In the genomic region with DNA sequence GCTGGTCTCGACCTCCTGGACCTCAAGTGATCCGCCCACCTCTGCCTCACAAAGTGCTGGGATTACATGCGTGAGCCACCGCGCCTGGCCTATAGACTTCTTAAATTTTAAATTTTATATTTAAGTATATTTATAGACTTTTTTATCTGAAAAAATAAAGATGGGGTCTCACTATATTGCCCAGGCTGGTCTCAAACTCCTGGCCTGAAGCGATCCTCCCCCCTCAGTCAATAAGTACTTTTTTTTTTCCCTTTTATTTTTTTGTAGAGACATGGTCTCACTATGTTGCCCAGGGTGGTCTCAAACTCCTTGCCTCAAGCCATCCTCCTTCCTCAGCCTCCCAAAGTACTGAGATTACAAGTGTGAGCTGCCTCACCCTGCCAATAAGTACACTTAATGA, we compare ENCODE assay signal across 11 cellular contexts. TPM values are rescaled to one million over a fixed set of nuclear protein-coding genes. Genes with fewer than 3 reads are reported as not detected.
DNase-seq lines count a peak whose midpoint lies in the region; ATAC-seq and TF ChIP-seq lines count a peak whose summit lies in the region.
"Had no signal": no experiment of that assay in that cellular context is flagged by ENCODE, and none has a peak within 500 bp of the region (broad histone marks: within the 10 kb centered on the region; RNA-seq: fewer than 3 reads in every experiment).

No MANE protein-coding gene starts in this region.

- H3F3A ChIP-seq in SK-N-SH (replicated peaks; ENCODE audit: insufficient read depth), result peaks cover 35% of the 10 kb centered on the region

- H2AFZ ChIP-seq in SK-N-SH (ENCODE audit: low read depth), result no peak overlapping the region

- intact Hi-C loops in activated T-helper 1 cell treated with anti-CD3 and anti-CD28 coated beads, Interleukin-12 subunit alpha, Interleukin-12 subunit beta, Interleukin-2, Interleukin-4 antibody, amounts not matched to agents 30 ng/mL and 10 ng/mL and 1 ng/mL, durations not matched to agents 14 hours and 24 hours and 36 hours (cut with micrococcal nuclease), result no loop called here

- H3K4me1 Mint-ChIP-seq in activated T-helper 1 cell treated with anti-CD3 and anti-CD28 coated beads, Interleukin-12 subunit alpha, Interleukin-12 subunit beta, Interleukin-2, Interleukin-4 antibody, amounts not matched to agents 30 ng/mL and 10 ng/mL and 1 ng/mL, durations not matched to agents 14 hours and 24 hours and 36 hours (ENCODE audit: low read depth), result peaks cover 12% of the 10 kb centered on the region
- H3K4me1 Mint-ChIP-seq in stimulated activated effector memory CD8-positive, alpha-beta T cell treated with anti-CD3 and anti-CD28 coated beads, Interleukin-12 subunit alpha, Interleukin-12 subunit beta, amount 100 ng/mL, for 72 hours, result peaks cover 30% of the 10 kb centered on the region

- peak overlapping the region in 1 of 2 experiments; percentile 97; a peak in 2 of 4 replicates for H3K27ac ChIP-seq in SK-N-SH (ENCODE audit: low read depth in 2 of 2, low read length in 1 of 2)

- no peak for TF ChIP-seq EP300 in SK-N-SH (IDR thresholded peaks at IDR 0.05; ENCODE audit: borderline replicate concordance in 1 of 2, low read depth in 1 of 2, low read length in 1 of 2)

- no peaks in the 10 kb centered on the region for H4K20me1 ChIP-seq in SK-N-SH (ENCODE audit: insufficient read depth)

- over 99% methylated on average over 6 of the region's 6 CpGs for WGBS in SK-N-SH (ENCODE audit: low lambda C conversion rate)

- H3K27ac Mint-ChIP-seq in activated T-helper 1 cell treated with anti-CD3 and anti-CD28 coated beads, Interleukin-12 subunit alpha, Interleukin-12 subunit beta, Interleukin-2, Interleukin-4 antibody, amounts not matched to agents 30 ng/mL and 10 ng/mL and 1 ng/mL, durations not matched to agents 14 hours and 24 hours and 36 hours, result no peak overlapping the region
- peak overlapping the region; percentile 98 for H3K27ac Mint-ChIP-seq in stimulated activated effector memory CD8-positive, alpha-beta T cell treated with anti-CD3 and anti-CD28 coated beads, Interleukin-12 subunit alpha, Interleukin-12 subunit beta, amount 100 ng/mL, for 72 hours

- ATAC-seq in SK-N-SH treated with all-trans-retinoic acid at 6 μM for 48 hours (no peak), HG03521 (IDR thresholded peaks at IDR 0.05; ENCODE audit: unreplicated experiment) (no peak), GM18868 (IDR thresholded peaks at IDR 0.05; ENCODE audit: unreplicated experiment) (no peak)
- ATAC-seq in stimulated activated effector memory CD8-positive, alpha-beta T cell treated with anti-CD3 and anti-CD28 coated beads, Interleukin-12 subunit alpha, Interleukin-12 subunit beta, amount 100 ng/mL, for 72 hours, result no peak
- ATAC-seq: pancreas had no signal

- H3K4me3 ChIP-seq in SK-N-SH (ENCODE audit: low read depth in 2 of 2, low read length in 1 of 2), result no peak overlapping the region; a peak in 1 of 4 replicates
- H3K4me3 ChIP-seq in foreskin fibroblast (ENCODE audit: low read depth in 1 of 2, low read length in 2 of 2), result peak overlapping the region; percentile 91 to 98

- DNase-seq in SK-N-SH (no peak), foreskin fibroblast (no peak), NCI-H1105 (lab: John Stamatoyannopoulos, UW) (no peak)
- DNase-seq in activated T-helper 1 cell treated with anti-CD3 and anti-CD28 coated beads, Interleukin-12 subunit alpha, Interleukin-12 subunit beta, Interleukin-2, Interleukin-4 antibody, amounts not matched to agents 30 ng/mL and 10 ng/mL and 1 ng/mL, durations not matched to agents 14 hours and 24 hours and 36 hours (ENCODE audit: low spot score), result no peak
- no peak for DNase-seq in stimulated activated effector memory CD8-positive, alpha-beta T cell treated with anti-CD3 and anti-CD28 coated beads, Interleukin-12 subunit alpha, Interleukin-12 subunit beta, amount 100 ng/mL, for 72 hours (ENCODE audit: low spot score in 2 of 2)
- DNase-seq: 8988T, HCEC 1CT, pancreas had no signal

- TF ChIP-seq CTCF in SK-N-SH (IDR thresholded peaks at IDR 0.05) (no peak), foreskin fibroblast (IDR thresholded peaks at IDR 0.05; ENCODE audit: low read depth, low read length) (no peak)

- peaks cover 11% of the 10 kb centered on the region for H3K36me3 Mint-ChIP-seq in activated T-helper 1 cell treated with anti-CD3 and anti-CD28 coated beads, Interleukin-12 subunit alpha, Interleukin-12 subunit beta, Interleukin-2, Interleukin-4 antibody, amounts not matched to agents 30 ng/mL and 10 ng/mL and 1 ng/mL, durations not matched to agents 14 hours and 24 hours and 36 hours (ENCODE audit: low read depth)
- H3K36me3 Mint-ChIP-seq in stimulated activated effector memory CD8-positive, alpha-beta T cell treated with anti-CD3 and anti-CD28 coated beads, Interleukin-12 subunit alpha, Interleukin-12 subunit beta, amount 100 ng/mL, for 72 hours, result peaks cover 59% of the 10 kb centered on the region

- H3K36me3 ChIP-seq in SK-N-SH (replicated peaks in 1 of 2; ENCODE audit: control insufficient read depth in 1 of 2, insufficient read depth in 2 of 2, low read length in 1 of 2), result peaks cover 7 to 15% of the 10 kb centered on the region in 2 experiments
- H3K36me3 ChIP-seq: pancreas had no signal

- POLR2A ChIA-PET in SK-N-SH (lab: Yijun Ruan, JAX), result no interaction called here

- H3K4me2 ChIP-seq in SK-N-SH, result peak overlapping the region; percentile 89

- H3K4me3 Mint-ChIP-seq in activated T-helper 1 cell treated with anti-CD3 and anti-CD28 coated beads, Interleukin-12 subunit alpha, Interleukin-12 subunit beta, Interleukin-2, Interleukin-4 antibody, amounts not matched to agents 30 ng/mL and 10 ng/mL and 1 ng/mL, durations not matched to agents 14 hours and 24 hours and 36 hours, result peak overlapping the region; percentile 56
- H3K4me3 Mint-ChIP-seq in stimulated activated effector memory CD8-positive, alpha-beta T cell treated with anti-CD3 and anti-CD28 coated beads, Interleukin-12 subunit alpha, Interleukin-12 subunit beta, amount 100 ng/mL, for 72 hours, result peak overlapping the region; percentile 96

- no peaks in the 10 kb centered on the region for H3K9me3 Mint-ChIP-seq in activated T-helper 1 cell treated with anti-CD3 and anti-CD28 coated beads, Interleukin-12 subunit alpha, Interleukin-12 subunit beta, Interleukin-2, Interleukin-4 antibody, amounts not matched to agents 30 ng/mL and 10 ng/mL and 1 ng/mL, durations not matched to agents 14 hours and 24 hours and 36 hours
- no peaks in the 10 kb centered on the region for H3K9me3 Mint-ChIP-seq in stimulated activated effector memory CD8-positive, alpha-beta T cell treated with anti-CD3 and anti-CD28 coated beads, Interleukin-12 subunit alpha, Interleukin-12 subunit beta, amount 100 ng/mL, for 72 hours

- H3K9ac ChIP-seq in SK-N-SH, result peak overlapping the region; percentile 98; the same call in 1 of the 2 replicates

- TF ChIP-seq RAD21 in SK-N-SH (IDR thresholded peaks at IDR 0.05; ENCODE audit: low read length), result no peak

- no peaks in the 10 kb centered on the region for H3K9me3 ChIP-seq in SK-N-SH
- H3K9me3 ChIP-seq: pancreas had no signal

- no peaks in the 10 kb centered on the region for H3K9me2 ChIP-seq in SK-N-SH

- peaks cover 36% of the 10 kb centered on the region for H3K79me2 ChIP-seq in SK-N-SH (ENCODE audit: insufficient read depth)

- H3K4me1 ChIP-seq in SK-N-SH (ENCODE audit: control insufficient read depth in 1 of 2, insufficient read depth in 2 of 2, low read depth in 1 of 2, low read length in 1 of 2), result peaks cover 6 to 17% of the 10 kb centered on the region in 2 experiments; a peak in 3 of 4 replicates

- H3K27me3 Mint-ChIP-seq in activated T-helper 1 cell treated with anti-CD3 and anti-CD28 coated beads, Interleukin-12 subunit alpha, Interleukin-12 subunit beta, Interleukin-2, Interleukin-4 antibody, amounts not matched to agents 30 ng/mL and 10 ng/mL and 1 ng/mL, durations not matched to agents 14 hours and 24 hours and 36 hours (ENCODE audit: insufficient read depth), result peaks cover 2% of the 10 kb centered on the region

- CTCF ChIA-PET in SK-N-SH (lab: Yijun Ruan, JAX), result interaction anchor here (1.3 to 1.6 kb wide), 2 partner anchors 8 to 13 kb away, joined by 3 to 4 read pairs; no protein-coding TSS in a partner anchor

- H3K27me3 ChIP-seq in SK-N-SH (ENCODE audit: insufficient read depth), result no peaks in the 10 kb centered on the region
- H3K27me3 ChIP-seq: pancreas had no signal

TF ChIP-seq in SK-N-SH treated with all-trans-retinoic acid at 6 μM for 48 hours, 23 proteins besides CTCF, POLR2A, EP300 and RAD21 (continues in another document):
- no peak for TF ChIP-seq ZFP3 (CRISPR knock-in tag; IDR thresholded peaks at IDR 0.05)

RNA-seq across cellular contexts. Expression of a gene that starts 1.9 kb away (rescaled TPM):
- polyA plus RNA-seq in SK-N-SH (2012; rRNA removed), result 7.1 and 10.4 TPM in 2 replicates
- 6.5 and 7.6 TPM in 2 replicates for polyA plus RNA-seq in SK-N-SH (2012; cell fraction: cytosol; rRNA removed)
- polyA plus RNA-seq in SK-N-SH (2012; cell fraction: nucleus; rRNA removed), result 8.4 and 10.2 TPM in 2 replicates
- 18.3 and 19.4 TPM in 2 replicates for total RNA-seq in activated T-helper 1 cell treated with anti-CD3 and anti-CD28 coated beads, Interleukin-12 subunit alpha, Interleukin-12 subunit beta, Interleukin-2, Interleukin-4 antibody, amounts not matched to agents 30 ng/mL and 10 ng/mL and 1 ng/mL, durations not matched to agents 14 hours and 24 hours and 36 hours

RNA-seq across cellular contexts. Expression of a gene that starts 10.8 kb away (rescaled TPM):
- 2.2 TPM in 2 replicates for polyA plus RNA-seq in SK-N-SH (2012; rRNA removed)
- polyA plus RNA-seq in SK-N-SH (2012; cell fraction: cytosol; rRNA removed), result 1.0 and 1.5 TPM in 2 replicates
- polyA plus RNA-seq in SK-N-SH (2012; cell fraction: nucleus; rRNA removed), result 2.9 and 4.3 TPM in 2 replicates
- total RNA-seq in activated T-helper 1 cell treated with anti-CD3 and anti-CD28 coated beads, Interleukin-12 subunit alpha, Interleukin-12 subunit beta, Interleukin-2, Interleukin-4 antibody, amounts not matched to agents 30 ng/mL and 10 ng/mL and 1 ng/mL, durations not matched to agents 14 hours and 24 hours and 36 hours, result 0.99 and 1.7 TPM in 2 replicates

RNA-seq across cellular contexts. Expression of a gene that starts 20.2 kb away (rescaled TPM):
- polyA plus RNA-seq in SK-N-SH (2012; rRNA removed), result 11.3 and 12.9 TPM in 2 replicates
- polyA plus RNA-seq in SK-N-SH (2012; cell fraction: cytosol; rRNA removed), result 8.6 and 10.4 TPM in 2 replicates
- 8.0 and 9.5 TPM in 2 replicates for polyA plus RNA-seq in SK-N-SH (2012; cell fraction: nucleus; rRNA removed)
- total RNA-seq in activated T-helper 1 cell treated with anti-CD3 and anti-CD28 coated beads, Interleukin-12 subunit alpha, Interleukin-12 subunit beta, Interleukin-2, Interleukin-4 antibody, amounts not matched to agents 30 ng/mL and 10 ng/mL and 1 ng/mL, durations not matched to agents 14 hours and 24 hours and 36 hours, result 6.4 and 10.0 TPM in 2 replicates

RNA-seq across cellular contexts. Expression of a gene that starts 34.0 kb away (rescaled TPM):
- 0.13 and 0.23 TPM in 2 replicates for polyA plus RNA-seq in SK-N-SH (2012; rRNA removed)
- 0.01 and 0.09 TPM in 2 replicates for polyA plus RNA-seq in SK-N-SH (2012; cell fraction: cytosol; rRNA removed)
- polyA plus RNA-seq in SK-N-SH (2012; cell fraction: nucleus; rRNA removed), result 0.43 and 0.52 TPM in 2 replicates
- not detected in 2 replicates for total RNA-seq in activated T-helper 1 cell treated with anti-CD3 and anti-CD28 coated beads, Interleukin-12 subunit alpha, Interleukin-12 subunit beta, Interleukin-2, Interleukin-4 antibody, amounts not matched to agents 30 ng/mL and 10 ng/mL and 1 ng/mL, durations not matched to agents 14 hours and 24 hours and 36 hours

RNA-seq across cellular contexts. Expression of a gene that starts 41.6 kb away (rescaled TPM):
- polyA plus RNA-seq in SK-N-SH (2012; rRNA removed), result 69.7 and 85.9 TPM in 2 replicates
- polyA plus RNA-seq in SK-N-SH (2012; cell fraction: cytosol; rRNA removed), result 31.1 and 52.7 TPM in 2 replicates
- polyA plus RNA-seq in SK-N-SH (2012; cell fraction: nucleus; rRNA removed), result 44.1 and 51.8 TPM in 2 replicates
- total RNA-seq in activated T-helper 1 cell treated with anti-CD3 and anti-CD28 coated beads, Interleukin-12 subunit alpha, Interleukin-12 subunit beta, Interleukin-2, Interleukin-4 antibody, amounts not matched to agents 30 ng/mL and 10 ng/mL and 1 ng/mL, durations not matched to agents 14 hours and 24 hours and 36 hours, result 6.1 and 8.2 TPM in 2 replicates

Comparison
In these comparisons a context has a peak if more than half of its experiments do, and no peak if none do; other contexts are left out.
1. H3K4me3 ChIP-seq: peak in foreskin fibroblast (2 of 2); none in SK-N-SH (0 of 2).